In genomic region chr4:123555500-123556273, GRCh38 we compare ENCODE assay signal across 8 cellular contexts.
DNase-seq lines count a peak whose midpoint lies in the region; ATAC-seq and TF ChIP-seq lines count a peak whose summit lies in the region.

No MANE protein-coding gene starts in this region.

- TF ChIP-seq POLR2A in adrenal gland (IDR thresholded peaks at IDR 0.05) (no peak), sigmoid colon (IDR thresholded peaks at IDR 0.05) (no peak)

- H3K27ac ChIP-seq in adrenal gland (peak overlapping the region in 4 of 5 donors; percentile 11 to 80 (median 49)), right atrium auricular region (peak overlapping the region; percentile 71 to 79), sigmoid colon (peak overlapping the region; percentile 30 to 72 (median 65))

- H3K36me3 ChIP-seq in adrenal gland (replicated peaks in 1 of 2) (no peaks in the 10 kb centered on the region), right atrium auricular region (no peaks in the 10 kb centered on the region), sigmoid colon (no peaks in the 10 kb centered on the region)

- no peaks in the 10 kb centered on the region for H3K27me3 ChIP-seq in adrenal gland
- no peaks in the 10 kb centered on the region for H3K27me3 ChIP-seq in right atrium auricular region
- no peaks in the 10 kb centered on the region for H3K27me3 ChIP-seq in sigmoid colon

- peaks cover 0 to 26% of the 10 kb centered on the region in 2 donors for H3K4me1 ChIP-seq in adrenal gland (replicated peaks in 1 of 2)
- H3K4me1 ChIP-seq in right atrium auricular region, result peaks cover 0 to 25% of the 10 kb centered on the region in 2 donors
- peaks cover 0 to 28% (median 17%) of the 10 kb centered on the region in 4 donors for H3K4me1 ChIP-seq in sigmoid colon

- TF ChIP-seq CTCF in adrenal gland (IDR thresholded peaks at IDR 0.05) (no peak), right atrium auricular region (IDR thresholded peaks at IDR 0.05) (no peak), sigmoid colon (IDR thresholded peaks at IDR 0.05) (no peak)

- H3K9me3 ChIP-seq in adrenal gland (replicated peaks in 1 of 3), result no peaks in the 10 kb centered on the region
- H3K9me3 ChIP-seq in right atrium auricular region, result no peaks in the 10 kb centered on the region
- no peaks in the 10 kb centered on the region for H3K9me3 ChIP-seq in sigmoid colon

- DNase-seq in HT1080 (ENCODE audit: low read depth), result peak; percentile 43
- DNase-seq in adrenal gland, result peak; percentile 56 to 89 (median 80)
- DNase-seq in right atrium auricular region (ENCODE audit: low spot score), result peak; percentile 93
- peak; percentile 92 for DNase-seq in sigmoid colon
- no peak for DNase-seq in activated CD4-positive, alpha-beta T cell treated with anti-CD3 and anti-CD28 coated beads for 4 hours

- TF ChIP-seq EP300 in sigmoid colon (IDR thresholded peaks at IDR 0.05), result no peak

- H3K4me3 ChIP-seq in adrenal gland (no peak overlapping the region), right atrium auricular region (peak overlapping the region in 1 of 2 donors; percentile 5), sigmoid colon (no peak overlapping the region)

- ATAC-seq in GM18861 (IDR thresholded peaks at IDR 0.05; ENCODE audit: unreplicated experiment) (no peak), HG03196 (IDR thresholded peaks at IDR 0.05; ENCODE audit: unreplicated experiment) (no peak), HG03521 (IDR thresholded peaks at IDR 0.05; ENCODE audit: unreplicated experiment) (no peak)

- intact Hi-C loops in adrenal gland (cut with DNase I) (no loop called here), sigmoid colon (cut with DNase I) (loop anchor here (5.0 kb wide), 1 partner anchor 158 kb away; the partner anchor contains the start of gene SPRY1)

- 48 to 57% (median 54%) methylated on average over 10 of the region's 10 CpGs for WGBS in adrenal gland, 4 donors
- WGBS in sigmoid colon, 2 donors, result 10 to 40% methylated on average over 10 of the region's 10 CpGs

Comparison
In these comparisons a context has a peak if more than half of its experiments do, and no peak if none do; other contexts are left out.
1. DNase-seq: peak in HT1080 (single experiment), adrenal gland (7 of 7), right atrium auricular region (single experiment) and sigmoid colon (single experiment); none in activated CD4-positive, alpha-beta T cell treated with anti-CD3 and anti-CD28 coated beads for 4 hours (0 of 2).
2. Peak in every context shown above with its lines, with median percentiles within 50 percentile points of each other: H3K27ac ChIP-seq.